21 cellular contexts compared by ENCODE assay signal in genomic region chr3:12612514-12613226, GRCh38.
"Had no signal": no experiment of that assay in that cellular context is flagged by ENCODE, and none has a peak within 500 bp of the region (broad histone marks: within the 10 kb centered on the region; RNA-seq: fewer than 3 reads in every experiment).

No MANE protein-coding gene starts in this region.

- ATAC-seq: SK-N-SH treated with all-trans-retinoic acid at 6 μM for 48 hours had no signal

- H3K4me3 ChIP-seq: heart left ventricle, skin epidermis, suprapubic skin had no signal

- H3K27ac ChIP-seq: epithelial cell of prostate, heart left ventricle, skin epidermis, suprapubic skin, WERI-Rb-1 had no signal

- H3K27me3 ChIP-seq: heart left ventricle, suprapubic skin had no signal

- H3K27me3 Mint-ChIP-seq: brain, progenitor cell of endocrine pancreas had no signal

- H3K4me3 Mint-ChIP-seq: brain had no signal

- DNase-seq: activated effector memory CD4-positive, alpha-beta T cell treated with Interleukin-2 at 50 U/mL for 16 hours; activated naive CD4-positive, alpha-beta T cell treated with anti-CD3 and anti-CD28 coated beads, Interleukin-2, amount 50 U/mL, for 16 hours; activated T-cell treated with anti-CD3 and anti-CD28 coated beads for 4 hours; amygdala; cerebellar nuclear complex; dermis blood vessel endothelial cell; foreskin melanocyte; heart left ventricle; right cardiac atrium; SHP77 treated with DMSO at 0.1 percent for 48 hours; stimulated activated CD4-positive, alpha-beta T cell treated with anti-CD3 and anti-CD28 coated beads, Interleukin-15, amount 100 ng/mL, for 24 hours; stimulated activated CD4-positive, alpha-beta T cell treated with anti-CD3 and anti-CD28 coated beads, Interleukin-4, amount 100 ng/mL, for 1 hour; stimulated activated naive CD4-positive, alpha-beta T cell treated with Interleukin-2 at 50 U/mL for 16 hours; trophoblast cell; WERI-Rb-1 had no signal

- H3K4me1 ChIP-seq: suprapubic skin had no signal

- H3K9me3 Mint-ChIP-seq: brain had no signal

- H3K9me3 ChIP-seq: heart left ventricle, suprapubic skin had no signal
